In genomic region chr7:123133924-123134323, GRCh38 we compare ENCODE assay signal across 29 cellular contexts.
"Had no signal": no experiment of that assay in that cellular context is flagged by ENCODE, and none has a peak within 500 bp of the region (broad histone marks: within the 10 kb centered on the region; RNA-seq: fewer than 3 reads in every experiment).

No MANE protein-coding gene starts in this region.

- H3K36me3 ChIP-seq: neutrophil, pancreas, prostate gland, right atrium auricular region, spleen, suprapubic skin, tibial artery, transverse colon, upper lobe of right lung, uterus had no signal

- H3K27me3 ChIP-seq: neutrophil, pancreas, right atrium auricular region, spleen, suprapubic skin, testis, tibial artery, transverse colon, upper lobe of right lung, uterus had no signal

- ATAC-seq: naive thymus-derived CD8-positive, alpha-beta T cell; natural killer cell treated with Interleukin-12 subunit alpha and Interleukin-12 subunit beta and Interleukin-15 and Interleukin-18, amount 100 ng/mL, for 72 hours; pancreas; sciatic nerve; stimulated activated memory B cell treated with anti-CD40 and anti-IgM and Interleukin-4, amounts not matched to agents 10 μg/mL and 1 μg/mL and 100 μg/mL, for 72 hours; stimulated activated naive CD8-positive, alpha-beta T cell treated with anti-CD3 and anti-CD28 coated beads, Interleukin-15, amount 100 ng/mL, for 72 hours; stimulated activated naive CD8-positive, alpha-beta T cell treated with anti-CD3 and anti-CD28 coated beads, Interleukin-15, Interleukin-2, amounts not matched to agents 100 U/mL and 50 U/mL, for 24 hours; upper lobe of right lung had no signal

- H3K4me1 ChIP-seq: pancreas, prostate gland, right atrium auricular region, spleen, suprapubic skin, testis, tibial artery, transverse colon, upper lobe of right lung, uterus had no signal

- H3K4me2 ChIP-seq: smooth muscle cell had no signal

- DNase-seq: naive thymus-derived CD8-positive, alpha-beta T cell; nephron progenitor cell; nucleus accumbens; pancreas; retina; spleen; stimulated activated CD4-positive, alpha-beta T cell treated with anti-CD3 and anti-CD28 coated beads, Interleukin-12 subunit alpha, Interleukin-12 subunit beta, amount 100 ng/mL, for 4 hours; stimulated activated CD4-positive, alpha-beta T cell treated with anti-CD3 and anti-CD28 coated beads, Interleukin-1b, Interleukin-23, amount 100 ng/mL, for 48 hours; stimulated activated CD4-positive, alpha-beta T cell treated with anti-CD3 and anti-CD28 coated beads, Interleukin-4, amount 100 ng/mL, for 1 hour; stimulated activated CD4-positive, alpha-beta T cell treated with anti-CD3 and anti-CD28 coated beads, Interleukin-4, amount 100 ng/mL, for 4 hours; stimulated activated CD8-positive, alpha-beta memory T cell treated with anti-CD3 and anti-CD28 coated beads, Interleukin-4, amount 100 ng/mL, for 48 hours; stimulated activated naive CD4-positive, alpha-beta T cell; stimulated activated naive CD8-positive, alpha-beta T cell treated with anti-CD3 and anti-CD28 coated beads, Interleukin-15, amount 100 ng/mL, for 72 hours; stimulated activated naive CD8-positive, alpha-beta T cell treated with anti-CD3 and anti-CD28 coated beads, Interleukin-15, Interleukin-2, amounts not matched to agents 100 U/mL and 50 U/mL, for 24 hours; substantia nigra; testis; tibial artery; transverse colon; upper lobe of right lung; uterus had no signal

- H3K27ac ChIP-seq: neutrophil, pancreas, prostate gland, right atrium auricular region, skin epidermis, spleen, suprapubic skin, testis, tibial artery, transverse colon, upper lobe of right lung, uterus had no signal

- H3K4me3 ChIP-seq: pancreas, prostate gland, right atrium auricular region, skin epidermis, smooth muscle cell, spleen, suprapubic skin, testis, tibial artery, transverse colon, upper lobe of right lung, uterus had no signal

- H3K9me3 ChIP-seq: neutrophil, pancreas, prostate gland, right atrium auricular region, suprapubic skin, testis, tibial artery, transverse colon, upper lobe of right lung, uterus had no signal

- FAIRE-seq: pancreas had no signal
